ENCODE assay signal across 31 cellular contexts in the genomic region with DNA sequence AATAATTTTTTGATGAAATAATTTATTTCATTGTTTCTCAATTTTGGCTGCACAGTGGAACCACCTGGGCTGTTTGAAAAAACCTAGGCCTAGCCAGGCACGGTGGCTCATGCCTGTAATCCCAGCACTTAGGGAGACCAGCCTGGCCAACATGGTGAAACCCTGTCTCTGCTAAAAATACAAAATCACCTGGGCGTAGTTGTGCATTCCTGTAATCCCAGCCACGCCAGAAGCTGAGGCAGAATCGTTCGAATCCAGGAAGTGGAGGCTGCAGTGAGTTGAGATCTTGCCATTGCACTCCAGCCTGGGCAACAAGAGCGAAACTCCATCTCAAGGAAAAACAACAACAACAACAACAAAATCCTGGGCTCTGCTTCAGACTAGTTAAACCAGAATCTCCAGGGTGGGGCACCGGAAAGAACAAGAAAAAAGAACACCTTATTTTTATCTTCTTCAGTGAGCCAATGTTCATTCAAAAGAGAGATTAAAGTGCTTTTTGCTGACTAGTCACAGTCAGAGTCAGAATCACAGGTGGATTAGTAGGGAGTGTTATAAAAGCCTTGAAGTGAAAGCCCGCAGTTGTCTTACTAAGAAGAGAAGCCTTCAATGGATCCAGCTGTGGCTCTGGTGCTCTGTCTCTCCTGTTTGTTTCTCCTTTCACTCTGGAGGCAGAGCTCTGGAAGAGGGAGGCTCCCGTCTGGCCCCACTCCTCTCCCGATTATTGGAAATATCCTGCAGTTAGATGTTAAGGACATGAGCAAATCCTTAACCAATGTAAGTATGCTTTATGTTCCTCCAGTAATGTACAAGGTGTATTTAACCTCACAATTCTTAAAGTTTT. TPM values are rescaled to one million over a fixed set of nuclear protein-coding genes. Genes with fewer than 3 reads are reported as not detected.
DNase-seq lines count a peak whose midpoint lies in the region; ATAC-seq, FAIRE-seq and TF ChIP-seq lines count a peak whose summit lies in the region.
"Had no signal": no experiment of that assay in that cellular context is flagged by ENCODE, and none has a peak within 500 bp of the region (broad histone marks: within the 10 kb centered on the region; RNA-seq: fewer than 3 reads in every experiment).

A gene (plus strand): TSS at position 516 of the 841 bp plus-strand sequence. CDS start 91 bp downstream, at position 607.

- H3K9me3 ChIP-seq in neural progenitor cell (ENCODE audit: low read depth) = no peaks in the 10 kb centered on the region

- no peaks in the 10 kb centered on the region for H3K27me3 ChIP-seq in bronchial epithelial cell (ENCODE audit: control insufficient read depth, insufficient read depth, low read length)
- no peaks in the 10 kb centered on the region for H3K27me3 ChIP-seq in neural progenitor cell
- H3K27me3 ChIP-seq: brain microvascular endothelial cell, heart right ventricle, tibial artery had no signal

- H4K20me1 ChIP-seq in neural progenitor cell (ENCODE audit: low read depth) = no peaks in the 10 kb centered on the region

- TF ChIP-seq CTCF in bronchial epithelial cell (IDR thresholded peaks at IDR 0.05; ENCODE audit: insufficient read depth, low read length, severe bottlenecking) = no peak
- no peak for TF ChIP-seq CTCF in neural progenitor cell (IDR thresholded peaks at IDR 0.05)
- no peak for TF ChIP-seq CTCF in HFFc6 (IDR thresholded peaks at IDR 0.05)

- no peaks in the 10 kb centered on the region for H3K36me3 ChIP-seq in bronchial epithelial cell (ENCODE audit: control insufficient read depth, insufficient read depth, low read length)
- H3K36me3 ChIP-seq in neural progenitor cell = no peaks in the 10 kb centered on the region
- H3K36me3 ChIP-seq: brain microvascular endothelial cell, heart right ventricle, tibial artery had no signal

- H3K79me2 ChIP-seq in neural progenitor cell (ENCODE audit: low read depth) = no peaks in the 10 kb centered on the region

- H3K27ac ChIP-seq in neural progenitor cell = no peak within 1 kb of the TSS
- H3K27ac ChIP-seq: brain microvascular endothelial cell, heart right ventricle, tibial artery had no signal

- DNase-seq in bronchial epithelial cell (ENCODE audit: low read depth) = peak; percentile 23
- no peak for DNase-seq in left lobe of liver (ENCODE audit: low spot score)
- peak; percentile 21 for DNase-seq in neural progenitor cell (ENCODE audit: low spot score)
- DNase-seq in HFFc6 = no peak
- no peak for DNase-seq in NCI-H2029 (lab: John Stamatoyannopoulos, UW)
- DNase-seq in NCI-H1092 (lab: John Stamatoyannopoulos, UW) = no peak
- DNase-seq: activated CD4-positive, CD25-positive, alpha-beta regulatory T cell; activated naive CD4-positive, alpha-beta T cell treated with Interleukin-2 at 50 U/mL for 16 hours; activated T-cell treated with anti-CD3 and anti-CD28 coated beads, Interleukin-2, amount 50 U/mL, for 72 hours; brain microvascular endothelial cell; C1 segment of cervical spinal cord; Caco-2; DMS79 treated with DMSO at 0.1 percent for 48 hours; effector memory CD4-positive, alpha-beta T cell; erythroblast; foreskin melanocyte; heart right ventricle; mesenchymal stem cell; naive B cell; NCI-H1092 treated with DMSO at 0.1 percent for 48 hours; NCI-H1930; NCI-H82; occipital lobe; RPMI8226; stimulated activated naive CD8-positive, alpha-beta T cell treated with anti-CD3 and anti-CD28 coated beads, Interleukin-15, amount 100 ng/mL, for 72 hours; T-cell; tibial artery had no signal

- H3K36me3 Mint-ChIP-seq in neural progenitor cell (no peaks in the 10 kb centered on the region), HFFc6 (ENCODE audit: low read depth) (no peaks in the 10 kb centered on the region)
- H3K36me3 Mint-ChIP-seq: IgD-negative memory B cell, naive B cell, T-cell had no signal

- no peak within 1 kb of the TSS for H2AFZ ChIP-seq in neural progenitor cell (replicated peaks)

- no peaks in the 10 kb centered on the region for H3F3A ChIP-seq in neural progenitor cell (ENCODE audit: low read depth)

- peaks cover 5% of the 10 kb centered on the region for H3K9me3 Mint-ChIP-seq in neural progenitor cell
- peaks cover 3% of the 10 kb centered on the region; the same call in 1 of the 2 replicates for H3K9me3 Mint-ChIP-seq in HFFc6

- peaks cover 10% of the 10 kb centered on the region for H3K4me1 ChIP-seq in neural progenitor cell
- H3K4me1 ChIP-seq: heart right ventricle, tibial artery had no signal

- no peak within 1 kb of the TSS for H3K4me2 ChIP-seq in neural progenitor cell

- H3K9ac ChIP-seq in neural progenitor cell = no peak within 1 kb of the TSS

- ATAC-seq in left lobe of liver = peak; percentile 24
- ATAC-seq in HG02938 (IDR thresholded peaks at IDR 0.05; ENCODE audit: unreplicated experiment) = no peak
- ATAC-seq: activated T-cell treated with anti-CD3 and anti-CD28 coated beads, Interleukin-2, amount 50 U/mL, for 72 hours; heart right ventricle; stimulated activated naive CD8-positive, alpha-beta T cell treated with anti-CD3 and anti-CD28 coated beads, Interleukin-15, amount 100 ng/mL, for 72 hours; T-cell had no signal

- peaks cover 2% of the 10 kb centered on the region for H3K27me3 Mint-ChIP-seq in neural progenitor cell (ENCODE audit: insufficient read depth, low read depth)
- 0 out of 2 replicates have a peak, but pooled peaks cover 2% of the 10 kb centered on the region for H3K27me3 Mint-ChIP-seq in HFFc6 (ENCODE audit: insufficient read depth)
- H3K27me3 Mint-ChIP-seq: IgD-negative memory B cell had no signal

- H3K27ac Mint-ChIP-seq in neural progenitor cell (peak within 1 kb of the TSS; percentile 29), HFFc6 (no peak within 1 kb of the TSS)
- H3K27ac Mint-ChIP-seq: activated T-cell treated with anti-CD3 and anti-CD28 coated beads, Interleukin-2, amount 50 U/mL, for 72 hours; IgD-negative memory B cell; naive B cell; stimulated activated naive CD8-positive, alpha-beta T cell treated with anti-CD3 and anti-CD28 coated beads, Interleukin-15, amount 100 ng/mL, for 72 hours; T-cell had no signal

- H3K4me1 Mint-ChIP-seq in neural progenitor cell = peaks cover 9% of the 10 kb centered on the region
- no peaks in the 10 kb centered on the region for H3K4me1 Mint-ChIP-seq in HFFc6 (ENCODE audit: low read depth)
- H3K4me1 Mint-ChIP-seq: IgD-negative memory B cell; naive B cell; stimulated activated naive CD8-positive, alpha-beta T cell treated with anti-CD3 and anti-CD28 coated beads, Interleukin-15, amount 100 ng/mL, for 72 hours; T-cell had no signal

- no peak for FAIRE-seq in bronchial epithelial cell (lab: Jason Lieb, UNC)

- H3K4me3 Mint-ChIP-seq in neural progenitor cell (no peak within 1 kb of the TSS), HFFc6 (no peak within 1 kb of the TSS)
- H3K4me3 Mint-ChIP-seq: activated T-cell treated with anti-CD3 and anti-CD28 coated beads, Interleukin-2, amount 50 U/mL, for 72 hours; IgD-negative memory B cell; naive B cell; stimulated activated naive CD8-positive, alpha-beta T cell treated with anti-CD3 and anti-CD28 coated beads, Interleukin-15, amount 100 ng/mL, for 72 hours; T-cell had no signal

- no peak within 1 kb of the TSS for H3K4me3 ChIP-seq in bronchial epithelial cell (ENCODE audit: low read depth, low read length)
- H3K4me3 ChIP-seq in neural progenitor cell = no peak within 1 kb of the TSS
- H3K4me3 ChIP-seq: heart right ventricle, tibial artery had no signal

RNA-seq across cellular contexts. Expression of the gene that starts here (rescaled TPM):
- total RNA-seq in bronchial epithelial cell (1.1 and 20.9 TPM in 2 replicates), left lobe of liver (110 TPM), neural progenitor cell (ENCODE audit: low replicate concordance) (0.15 TPM in 1 of 2 replicates, not detected in the other)
- not detected for total RNA-seq in HFFc6 (2021; fragmentation: NEBNext Ultra II Directional; extraction: Animal tissue kit (Norgen Biotek cat#: 25700))
- total RNA-seq: heart right ventricle, occipital lobe, pulmonary artery endothelial cell, SK-MEL-5 had no signal

Comparison
In these comparisons a context has a peak if more than half of its experiments do, and no peak if none do; other contexts are left out.
1. Peak in DNase-seq in neural progenitor cell; RNA of the gene not detected or under 1 TPM.